ENCODE assay signal across 1 cellular context in genomic region chr1:244049142-244049968, GRCh38.
TF ChIP-seq lines count a peak whose summit lies in the region.

No MANE protein-coding gene starts in this region.

TF ChIP-seq in HEK293, 187 proteins besides CTCF, POLR2A, EP300 and RAD21 (continued from another document and continues in another):
- TF ChIP-seq TSHZ1 (tag by site-specific recombination; IDR thresholded peaks at IDR 0.05; ENCODE audit: borderline replicate concordance) = peak; percentile 47; the same call in 1 of the 2 replicates
- peak; percentile 71 for TF ChIP-seq ZNF366 (tag by site-specific recombination; conservative IDR thresholded peaks at IDR 0.05)
- TF ChIP-seq ZNF175 (tag by site-specific recombination; IDR thresholded peaks at IDR 0.05) = no peak
- TF ChIP-seq HIC1 (tag by site-specific recombination; IDR thresholded peaks at IDR 0.05) = peak; percentile 75
- TF ChIP-seq ZNF24 (tag by site-specific recombination; IDR thresholded peaks at IDR 0.05) = peak; percentile 49; the same call in 1 of the 2 replicates
- no peak for TF ChIP-seq ZNF555 (tag by site-specific recombination; conservative IDR thresholded peaks at IDR 0.05)
- no peak for TF ChIP-seq ZNF658 (tag by site-specific recombination; IDR thresholded peaks at IDR 0.05)
- peak; percentile 79 for TF ChIP-seq PATZ1 (tag by site-specific recombination; IDR thresholded peaks at IDR 0.05)
- peak; percentile 55; the same call in 1 of the 2 replicates for TF ChIP-seq KLF10 (tag by site-specific recombination; IDR thresholded peaks at IDR 0.05)
- peak; percentile 84 for TF ChIP-seq ZIC2 (tag by site-specific recombination; IDR thresholded peaks at IDR 0.05)
- 0 out of 2 replicates have a peak, but pooled peaks have one; percentile 39 for TF ChIP-seq ZNF624 (tag by site-specific recombination; IDR thresholded peaks at IDR 0.05)
- TF ChIP-seq ZNF341 (tag by site-specific recombination; IDR thresholded peaks at IDR 0.05; ENCODE audit: low read depth) = peak; percentile 94
- peak; percentile 81; the same call in 1 of the 2 replicates for TF ChIP-seq ZNF843 (tag by site-specific recombination; IDR thresholded peaks at IDR 0.05)
- TF ChIP-seq ZNF138 (tag by site-specific recombination; IDR thresholded peaks at IDR 0.05; ENCODE audit: borderline replicate concordance) = no peak
- peak; percentile 80 for TF ChIP-seq ZNF2 (tag by site-specific recombination; IDR thresholded peaks at IDR 0.05)
- TF ChIP-seq YY1 (tag by site-specific recombination; IDR thresholded peaks at IDR 0.05) = no peak
- peak; percentile 84 for TF ChIP-seq ZBTB20 (tag by site-specific recombination; IDR thresholded peaks at IDR 0.05)
- no peak for TF ChIP-seq REST (tag by site-specific recombination; IDR thresholded peaks at IDR 0.05)
- no peak for TF ChIP-seq ZNF514 (tag by site-specific recombination; IDR thresholded peaks at IDR 0.05)
- peak; percentile 65; the same call in 1 of the 2 replicates for TF ChIP-seq ZBTB10 (tag by site-specific recombination; IDR thresholded peaks at IDR 0.05)
- no peak for TF ChIP-seq ZBTB17 (tag by site-specific recombination; IDR thresholded peaks at IDR 0.05)
- TF ChIP-seq ZXDB (tag by site-specific recombination; IDR thresholded peaks at IDR 0.05) = peak; percentile 65; the same call in 1 of the 2 replicates
- TF ChIP-seq SP2 (tag by site-specific recombination; IDR thresholded peaks at IDR 0.05) = peak; percentile 47
- TF ChIP-seq MYNN (tag by site-specific recombination; IDR thresholded peaks at IDR 0.05; ENCODE audit: borderline replicate concordance) = 0 out of 2 replicates have a peak, but pooled peaks have one; percentile 26
- peak; percentile 46 for TF ChIP-seq ZNF398 (tag by site-specific recombination; IDR thresholded peaks at IDR 0.05)
- TF ChIP-seq REPIN1 (tag by site-specific recombination; IDR thresholded peaks at IDR 0.05; ENCODE audit: low read depth) = no peak
- peak; percentile 46; the same call in 1 of the 2 replicates for TF ChIP-seq ZNF692 (tag by site-specific recombination; IDR thresholded peaks at IDR 0.05)
- TF ChIP-seq ZNF623 (tag by site-specific recombination; IDR thresholded peaks at IDR 0.05) = no peak
- no peak for TF ChIP-seq ZNF654 (tag by site-specific recombination; IDR thresholded peaks at IDR 0.05; ENCODE audit: low read depth)
- peak; percentile 58 for TF ChIP-seq ZNF394 (tag by site-specific recombination; IDR thresholded peaks at IDR 0.05; ENCODE audit: borderline replicate concordance)
- TF ChIP-seq ZNF791 (tag by site-specific recombination; IDR thresholded peaks at IDR 0.05) = no peak
- no peak for TF ChIP-seq SALL2 (tag by site-specific recombination; IDR thresholded peaks at IDR 0.05; ENCODE audit: borderline replicate concordance)
- TF ChIP-seq SCRT2 (tag by site-specific recombination; IDR thresholded peaks at IDR 0.05) = peak; percentile 9; the same call in 1 of the 2 replicates
- peak; percentile 91 for TF ChIP-seq ZEB2 (tag by site-specific recombination; IDR thresholded peaks at IDR 0.05)
- peak; percentile 46; the same call in 1 of the 2 replicates for TF ChIP-seq ZNF501 (tag by site-specific recombination; IDR thresholded peaks at IDR 0.05)
- TF ChIP-seq ZNF302 (tag by site-specific recombination; IDR thresholded peaks at IDR 0.05; ENCODE audit: low read depth) = no peak
- TF ChIP-seq ZSCAN30 (tag by site-specific recombination; IDR thresholded peaks at IDR 0.05) = peak; percentile 37; the same call in 1 of the 2 replicates
- TF ChIP-seq KLF16 (tag by site-specific recombination; IDR thresholded peaks at IDR 0.05) = peak; percentile 91
- no peak for TF ChIP-seq ZSCAN4 (tag by site-specific recombination; IDR thresholded peaks at IDR 0.05)
- TF ChIP-seq ZNF335 (tag by site-specific recombination; conservative IDR thresholded peaks at IDR 0.05) = peak; percentile 82
- peak; percentile 24; the same call in 1 of the 2 replicates for TF ChIP-seq ZNF121 (tag by site-specific recombination; IDR thresholded peaks at IDR 0.05)
